ENCODE assay signal across 16 cellular contexts in the genomic region with DNA sequence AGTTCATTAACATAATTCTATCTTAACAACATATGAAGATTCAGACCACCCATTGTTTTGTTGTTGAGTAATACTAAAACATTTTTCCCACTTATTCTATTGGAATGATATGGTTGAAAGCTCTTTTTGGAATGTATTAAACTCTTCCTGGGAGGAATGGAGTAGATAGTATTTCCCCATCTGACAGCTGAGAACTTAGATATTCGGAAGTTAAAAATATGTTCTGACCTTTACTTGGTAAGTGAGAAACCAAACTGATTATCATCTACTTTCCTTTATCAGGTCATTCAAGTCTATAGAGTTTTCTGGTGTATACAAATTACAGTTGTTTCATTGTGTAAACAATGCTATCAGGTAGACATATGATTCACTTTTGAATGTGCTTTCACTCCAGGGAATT.
"Had no signal": no experiment of that assay in that cellular context is flagged by ENCODE, and none has a peak within 500 bp of the region (broad histone marks: within the 10 kb centered on the region; RNA-seq: fewer than 3 reads in every experiment).

No MANE protein-coding gene starts in this region.

- H3K4me1 ChIP-seq: colonic mucosa, heart left ventricle, sigmoid colon, stomach, transverse colon had no signal

- DNase-seq: colonic mucosa; dermis blood vessel endothelial cell; endodermal cell; erythroblast; heart left ventricle; left colon; mesendoderm; natural killer cell; sigmoid colon; small intestine; stimulated activated CD4-positive, alpha-beta T cell treated with anti-CD3 and anti-CD28 coated beads, Interleukin-12 subunit alpha, Interleukin-12 subunit beta, amount 100 ng/mL, for 4 hours; stimulated activated naive CD4-positive, alpha-beta T cell; stomach; transverse colon had no signal

- H3K4me3 Mint-ChIP-seq: endodermal cell, natural killer cell, neural crest cell had no signal

- H3K27me3 ChIP-seq: colonic mucosa, heart left ventricle, sigmoid colon, stomach, transverse colon had no signal

- H3K9me3 ChIP-seq: colonic mucosa, sigmoid colon, stomach, thoracic aorta, transverse colon had no signal

- H3K9me3 Mint-ChIP-seq: endodermal cell had no signal

- ATAC-seq: heart left ventricle, left colon, natural killer cell had no signal

- H3K27ac Mint-ChIP-seq: endodermal cell, natural killer cell had no signal

- H3K4me3 ChIP-seq: colonic mucosa, heart left ventricle, sigmoid colon, stomach, thoracic aorta, transverse colon had no signal

- H3K27ac ChIP-seq: colonic mucosa, heart left ventricle, sigmoid colon, stomach, thoracic aorta, transverse colon had no signal

- H3K36me3 Mint-ChIP-seq: natural killer cell had no signal

- H3K36me3 ChIP-seq: colonic mucosa, heart left ventricle, sigmoid colon, stomach, thoracic aorta, transverse colon had no signal

- H3K4me1 Mint-ChIP-seq: endodermal cell, natural killer cell had no signal
